ENCODE assay signal across 11 cellular contexts in genomic region chr3:114380233-114380645, GRCh38.
DNase-seq lines count a peak whose midpoint lies in the region; TF ChIP-seq lines count a peak whose summit lies in the region.
"Had no signal": no experiment of that assay in that cellular context is flagged by ENCODE, and none has a peak within 500 bp of the region (broad histone marks: within the 10 kb centered on the region; RNA-seq: fewer than 3 reads in every experiment).

No MANE protein-coding gene starts in this region.

- H3K4me3 Mint-ChIP-seq in progenitor cell of endocrine pancreas (ENCODE audit: low read depth), result no peak overlapping the region

- no peaks in the 10 kb centered on the region for H3K9me3 Mint-ChIP-seq in progenitor cell of endocrine pancreas (ENCODE audit: low read depth)

- peaks cover 2% of the 10 kb centered on the region for H3K4me1 Mint-ChIP-seq in progenitor cell of endocrine pancreas (ENCODE audit: low read depth)

- peaks cover 9% of the 10 kb centered on the region for H3K36me3 Mint-ChIP-seq in progenitor cell of endocrine pancreas (ENCODE audit: insufficient read depth)

- no peaks in the 10 kb centered on the region for H3K27me3 Mint-ChIP-seq in progenitor cell of endocrine pancreas

- H3K4me3 ChIP-seq in coronary artery (no peak overlapping the region), skin epidermis (no peak overlapping the region)

- TF ChIP-seq CTCF in coronary artery (IDR thresholded peaks at IDR 0.05), result no peak
- TF ChIP-seq CTCF in progenitor cell of endocrine pancreas (IDR thresholded peaks at IDR 0.05; ENCODE audit: unreplicated experiment), result no peak

- DNase-seq in GM04503 (ENCODE audit: low read depth) (peak; percentile 76), coronary artery (ENCODE audit: low spot score) (no peak), kidney tubule cell (ENCODE audit: low spot score) (peak; percentile 23), progenitor cell of endocrine pancreas (ENCODE audit: low spot score, unreplicated experiment) (no peak), SW480 (ENCODE audit: low spot score) (no peak), NCI-H2029 (lab: John Stamatoyannopoulos, UW) (no peak)
- no peak for DNase-seq in activated CD4-positive, alpha-beta T cell treated with anti-CD3 and anti-CD28 coated beads for 48 hours
- DNase-seq: cortex of kidney; NCI-H1417 treated with DMSO at 0.1 percent for 48 hours; stimulated activated CD4-positive, alpha-beta T cell treated with anti-CD3 and anti-CD28 coated beads, Interleukin-2, amount 100 ng/mL, for 24 hours had no signal

- no peak overlapping the region for H3K27ac Mint-ChIP-seq in progenitor cell of endocrine pancreas

- H3K27ac ChIP-seq in coronary artery (peak overlapping the region; percentile 33 to 73), skin epidermis (peak overlapping the region in 19 of 21 experiments; percentile 24 to 85 (median 71))

Comparison
In these comparisons a context has a peak if more than half of its experiments do, and no peak if none do; other contexts are left out.
1. DNase-seq: peak in GM04503 (single experiment) and kidney tubule cell (single experiment); none in coronary artery (single experiment), progenitor cell of endocrine pancreas (single experiment), SW480 (single experiment), activated CD4-positive, alpha-beta T cell treated with anti-CD3 and anti-CD28 coated beads for 48 hours (single experiment) and NCI-H2029 (single experiment).